Comparison of ENCODE assay signal across 15 cellular contexts in the genomic region with DNA sequence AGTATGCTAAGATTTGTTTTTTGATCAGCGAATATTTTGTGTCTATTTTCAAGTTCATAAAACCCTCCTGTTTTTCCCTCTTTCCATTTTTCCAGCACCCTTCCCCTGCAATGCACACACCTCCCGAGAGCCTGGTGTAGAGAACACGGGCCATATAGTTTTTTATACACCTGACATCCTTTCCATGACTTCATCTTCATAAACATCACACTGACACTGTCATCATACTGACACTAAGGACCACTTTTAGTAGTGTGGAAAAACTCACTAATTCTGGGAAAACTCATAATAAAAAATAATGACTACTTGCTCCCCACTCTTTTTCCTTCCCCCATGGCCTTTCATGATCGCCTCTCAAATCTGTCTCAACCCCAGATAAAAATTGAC.
DNase-seq lines count a peak whose midpoint lies in the region; ATAC-seq and TF ChIP-seq lines count a peak whose summit lies in the region.
"Had no signal": no experiment of that assay in that cellular context is flagged by ENCODE, and none has a peak within 500 bp of the region (broad histone marks: within the 10 kb centered on the region; RNA-seq: fewer than 3 reads in every experiment).

No MANE protein-coding gene starts in this region.

- peak overlapping the region; percentile 30; the same call in 1 of the 2 replicates for H2BK120ac ChIP-seq in IMR-90 (ENCODE audit: low read depth, low read length)

- H2AFZ ChIP-seq in IMR-90 (replicated peaks; ENCODE audit: low read length, poor library complexity) (no peak overlapping the region), smooth muscle cell (ENCODE audit: low read depth) (no peak overlapping the region)

- in situ Hi-C loops in IMR-90 (cut with MboI; ENCODE audit: low sequenced_read_pairs) (no loop called here), astrocyte of the cerebellum (cut with HindIII; ENCODE audit: low sequenced_read_pairs) (no loop called here)

- H4K8ac ChIP-seq in IMR-90 (ENCODE audit: low read depth in 2 of 2, low read length in 2 of 2): peak overlapping the region in 1 of 2 experiments; percentile 19; a peak in 1 of 4 replicates

- DNase-seq in IMR-90: no peak
- no peak for DNase-seq in astrocyte of the cerebellum (ENCODE audit: low read depth)
- no peak for DNase-seq in lower lobe of right lung
- no peak for DNase-seq in smooth muscle cell (lab: John Stamatoyannopoulos, UW; ENCODE audit: unreplicated experiment)
- no peak for DNase-seq in AG08396 (ENCODE audit: low spot score)
- DNase-seq in NCI-H1417 (lab: John Stamatoyannopoulos, UW): no peak
- DNase-seq: activated naive CD4-positive, alpha-beta T cell treated with anti-CD3 and anti-CD28 coated beads for 36 hours; effector memory CD8-positive, alpha-beta T cell; naive thymus-derived CD8-positive, alpha-beta T cell; NK-92 treated with Interleukin-12 subunit alpha and Interleukin-12 subunit beta, amount 100 ng/mL, for 24 hours; right lobe of liver; testis had no signal

- intact Hi-C loops in IMR-90 (cut with micrococcal nuclease) (loop anchor here (5.0 kb wide), 1 partner anchor 65 kb away; no protein-coding TSS in a partner anchor), lower lobe of right lung (cut with DNase I) (no loop called here)

- no peaks in the 10 kb centered on the region for H3K27me3 ChIP-seq in IMR-90 (ENCODE audit: control insufficient read depth, insufficient read depth, low read length)
- no peaks in the 10 kb centered on the region for H3K27me3 ChIP-seq in lower lobe of right lung (ENCODE audit: low read depth)
- peaks cover 7% of the 10 kb centered on the region for H3K27me3 ChIP-seq in smooth muscle cell (ENCODE audit: low read depth)
- H3K27me3 ChIP-seq: BLaER1 treated with 17β-estradiol and CSF1 and Interleukin-3, amounts not matched to agents 10 nM and 100 nM; right lobe of liver; testis had no signal

- H2BK15ac ChIP-seq in IMR-90 (ENCODE audit: low read depth, low read length): no peak overlapping the region

- H3K9ac ChIP-seq in IMR-90 (ENCODE audit: low read depth, low read length): no peak overlapping the region
- peak overlapping the region; percentile 65 for H3K9ac ChIP-seq in smooth muscle cell (ENCODE audit: low read depth)
- H3K9ac ChIP-seq: BLaER1 treated with 17β-estradiol and CSF1 and Interleukin-3, amounts not matched to agents 10 nM and 100 nM had no signal

- H3K56ac ChIP-seq in IMR-90 (ENCODE audit: extremely low read depth, insufficient read depth, low read length): no peak overlapping the region

- no peak overlapping the region for H3K23ac ChIP-seq in IMR-90 (ENCODE audit: low read depth, low read length)

- no peak overlapping the region for H2AK9ac ChIP-seq in IMR-90 (replicated peaks; ENCODE audit: low read depth, low read length, poor library complexity)

- no peak overlapping the region for H2AK5ac ChIP-seq in IMR-90 (ENCODE audit: low read depth, low read length)

- H3K4me1 ChIP-seq in IMR-90 (ENCODE audit: control insufficient read depth, insufficient read depth, low read length) (peaks cover 12% of the 10 kb centered on the region), lower lobe of right lung (peaks cover 9% of the 10 kb centered on the region), smooth muscle cell (ENCODE audit: low read depth) (peaks cover 26% of the 10 kb centered on the region)
- H3K4me1 ChIP-seq: BLaER1 treated with 17β-estradiol and CSF1 and Interleukin-3, amounts not matched to agents 10 nM and 100 nM; right lobe of liver; testis had no signal

- peak overlapping the region; percentile 9; the same call in 1 of the 2 replicates for H3K18ac ChIP-seq in IMR-90 (ENCODE audit: low read depth, low read length)

- TF ChIP-seq CTCF in IMR-90 (conservative IDR thresholded peaks at IDR 0.05; ENCODE audit: low read depth, low read length) (no peak), astrocyte of the cerebellum (IDR thresholded peaks at IDR 0.05; ENCODE audit: low read depth, low read length, missing control alignments) (no peak), lower lobe of right lung (IDR thresholded peaks at IDR 0.05) (no peak), smooth muscle cell (IDR thresholded peaks at IDR 0.05; ENCODE audit: borderline replicate concordance, insufficient read depth, poor library complexity, severe bottlenecking) (no peak)

- H3K79me2 ChIP-seq in smooth muscle cell (ENCODE audit: low read depth): no peaks in the 10 kb centered on the region

- no peaks in the 10 kb centered on the region; the same call in 1 of the 2 replicates for H3K9me1 ChIP-seq in IMR-90 (ENCODE audit: insufficient read depth, low read length)

- H3K36me3 ChIP-seq in IMR-90 (ENCODE audit: control insufficient read depth, insufficient read depth, low read length) (peaks cover 8% of the 10 kb centered on the region), lower lobe of right lung (no peaks in the 10 kb centered on the region), smooth muscle cell (ENCODE audit: low read depth) (no peaks in the 10 kb centered on the region)
- H3K36me3 ChIP-seq: BLaER1 treated with 17β-estradiol and CSF1 and Interleukin-3, amounts not matched to agents 10 nM and 100 nM; right lobe of liver had no signal

- H3K79me1 ChIP-seq in IMR-90 (ENCODE audit: low read depth in 1 of 2, low read length in 2 of 2): peaks cover 0 to 12% of the 10 kb centered on the region in 2 experiments; a peak in 1 of 4 replicates

- no CpG with 5 or more reads among the region's 4 CpGs for WGBS in IMR-90 (ENCODE audit: extremely low coverage in 2 of 2, insufficient read length in 1 of 2), 2 experiments
- WGBS in smooth muscle cell (ENCODE audit: low lambda C conversion rate): 52% methylated on average over 4 of the region's 4 CpGs

- peak overlapping the region; percentile 60 for H2BK20ac ChIP-seq in IMR-90 (ENCODE audit: low read depth, low read length)

- H2BK5ac ChIP-seq in IMR-90 (ENCODE audit: low read depth, low read length, poor library complexity, severe bottlenecking): peak overlapping the region; percentile 33

- no peaks in the 10 kb centered on the region for H4K20me1 ChIP-seq in IMR-90 (ENCODE audit: insufficient read depth, low read length)
- no peaks in the 10 kb centered on the region for H4K20me1 ChIP-seq in smooth muscle cell (ENCODE audit: low read depth)
- H4K20me1 ChIP-seq: BLaER1 treated with 17β-estradiol and CSF1 and Interleukin-3, amounts not matched to agents 10 nM and 100 nM had no signal

- POLR2A ChIA-PET in IMR-90 (lab: Charles Lee; ENCODE audit: unreplicated experiment): no interaction called here

- H3F3A ChIP-seq in smooth muscle cell (ENCODE audit: low read depth): peaks cover 12% of the 10 kb centered on the region

- no peak for TF ChIP-seq POLR2A in IMR-90 (IDR thresholded peaks at IDR 0.05; ENCODE audit: low read depth, low read length)

- dilution Hi-C loops in IMR-90 (cut with HindIII; ENCODE audit: low sequenced_read_pairs, unreplicated experiment): no loop called here

- no peaks in the 10 kb centered on the region for H3K9me3 ChIP-seq in IMR-90 (ENCODE audit: control insufficient read depth, insufficient read depth, low read length)
- H3K9me3 ChIP-seq in lower lobe of right lung: no peaks in the 10 kb centered on the region
- no peaks in the 10 kb centered on the region for H3K9me3 ChIP-seq in smooth muscle cell (replicated peaks; ENCODE audit: low read depth)
- H3K9me3 ChIP-seq: BLaER1 treated with 17β-estradiol and CSF1 and Interleukin-3, amounts not matched to agents 10 nM and 100 nM; right lobe of liver; testis had no signal

- H4K5ac ChIP-seq in IMR-90 (ENCODE audit: low read depth, low read length): no peak overlapping the region

- peak; percentile 19 for ATAC-seq in IMR-90 (ENCODE audit: low read depth)
- no peak for ATAC-seq in lower lobe of right lung
- ATAC-seq in GM21576 (IDR thresholded peaks at IDR 0.05; ENCODE audit: unreplicated experiment): no peak
- ATAC-seq: effector memory CD8-positive, alpha-beta T cell; HCT116; naive thymus-derived CD8-positive, alpha-beta T cell; right lobe of liver had no signal

- BruUV-seq in IMR-90 (replicated peaks; lab: Mats Ljungman, UMichigan): no TSS peak

- no peak overlapping the region for H3K14ac ChIP-seq in IMR-90 (replicated peaks; ENCODE audit: low read depth, low read length)

- CTCF ChIA-PET in IMR-90 (lab: Yijun Ruan, JAX): no interaction called here

- no peak overlapping the region for H4K91ac ChIP-seq in IMR-90 (ENCODE audit: insufficient read depth, low read depth, low read length)

- H3K4me3 ChIP-seq in IMR-90 (ENCODE audit: insufficient read depth, low read depth, low read length): no peak overlapping the region; the same call in 1 of the 2 replicates
- peak overlapping the region; percentile 5 for H3K4me3 ChIP-seq in astrocyte of the cerebellum (ENCODE audit: low read depth, low read length)
- H3K4me3 ChIP-seq in lower lobe of right lung: peak overlapping the region; percentile 29
- H3K4me3 ChIP-seq in smooth muscle cell: peak overlapping the region; percentile 6
- H3K4me3 ChIP-seq: BLaER1 treated with 17β-estradiol and CSF1 and Interleukin-3, amounts not matched to agents 10 nM and 100 nM; right lobe of liver; testis had no signal

- H3K4ac ChIP-seq in IMR-90 (ENCODE audit: low read depth, low read length): 0 out of 2 replicates have a peak overlapping the region, but pooled peaks have one; percentile 26

- H3K4me2 ChIP-seq in IMR-90 (ENCODE audit: low read depth, low read length) (peak overlapping the region; percentile 94), smooth muscle cell (peak overlapping the region; percentile 82)
- H3K4me2 ChIP-seq: BLaER1 treated with 17β-estradiol and CSF1 and Interleukin-3, amounts not matched to agents 10 nM and 100 nM had no signal

- no peak for TF ChIP-seq RAD21 in IMR-90 (IDR thresholded peaks at IDR 0.05; ENCODE audit: low read length)

- H3K27ac ChIP-seq in IMR-90 (ENCODE audit: insufficient read depth, low read length) (no peak overlapping the region), lower lobe of right lung (peak overlapping the region; percentile 47), smooth muscle cell (ENCODE audit: low read depth) (peak overlapping the region; percentile 89)
- H3K27ac ChIP-seq: BLaER1 treated with 17β-estradiol and CSF1 and Interleukin-3, amounts not matched to agents 10 nM and 100 nM; right lobe of liver; testis had no signal

TF ChIP-seq in IMR-90, 13 proteins besides CTCF, POLR2A, EP300 and RAD21 (continues in another document):
- TF ChIP-seq, protein P1, sequence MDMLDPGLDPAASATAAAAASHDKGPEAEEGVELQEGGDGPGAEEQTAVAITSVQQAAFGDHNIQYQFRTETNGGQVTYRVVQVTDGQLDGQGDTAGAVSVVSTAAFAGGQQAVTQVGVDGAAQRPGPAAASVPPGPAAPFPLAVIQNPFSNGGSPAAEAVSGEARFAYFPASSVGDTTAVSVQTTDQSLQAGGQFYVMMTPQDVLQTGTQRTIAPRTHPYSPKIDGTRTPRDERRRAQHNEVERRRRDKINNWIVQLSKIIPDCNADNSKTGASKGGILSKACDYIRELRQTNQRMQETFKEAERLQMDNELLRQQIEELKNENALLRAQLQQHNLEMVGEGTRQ (IDR thresholded peaks at IDR 0.05; ENCODE audit: low read depth, low read length): no peak
- TF ChIP-seq NFE2L2 (IDR thresholded peaks at IDR 0.05; ENCODE audit: low read depth, low read length): no peak
- no peak for TF ChIP-seq CHD1 (IDR thresholded peaks at IDR 0.05; ENCODE audit: low read depth, low read length)
- TF ChIP-seq SMC3 (IDR thresholded peaks at IDR 0.05; ENCODE audit: low read depth, low read length): no peak
- no peak for TF ChIP-seq FOS (IDR thresholded peaks at IDR 0.05; ENCODE audit: low read depth, low read length)
